In the genomic region with DNA sequence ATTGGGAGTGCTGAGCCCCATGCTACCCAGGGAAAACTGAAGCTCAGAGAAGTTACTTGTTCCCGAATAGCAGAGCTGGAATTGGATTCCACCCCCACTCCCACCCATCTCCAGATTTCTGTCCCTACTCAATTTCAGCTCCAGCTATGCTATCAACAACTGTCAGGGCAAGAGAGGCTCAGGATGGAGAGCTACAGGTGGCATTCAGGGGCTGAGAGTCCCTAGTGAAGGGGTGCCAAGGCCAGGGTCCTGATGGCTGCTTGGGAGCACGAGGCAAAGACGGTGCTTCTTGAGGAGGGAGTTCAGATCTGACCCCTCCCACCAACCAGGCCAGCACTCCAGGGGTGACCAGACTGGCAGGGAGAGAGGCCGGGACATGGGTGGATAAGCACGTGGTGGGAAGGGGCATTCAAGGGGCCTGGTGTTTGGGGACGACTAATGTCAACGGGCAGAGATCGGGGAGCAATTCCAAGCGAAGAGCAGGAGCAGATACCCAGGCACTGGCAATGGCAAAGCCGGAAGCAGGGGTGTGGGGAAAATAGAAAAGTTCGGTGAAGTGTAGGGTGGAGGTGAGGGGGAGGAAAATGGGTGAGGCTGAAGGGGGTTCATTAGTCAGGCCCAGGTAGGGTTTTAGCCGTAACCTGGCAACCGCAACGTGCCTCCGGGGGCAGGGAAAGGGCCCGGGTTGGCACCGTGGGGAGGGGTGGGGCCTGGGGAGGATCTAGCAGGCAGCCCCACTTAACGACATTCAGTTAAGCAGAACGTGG, we compare ENCODE assay signal across 1 cellular context.
TF ChIP-seq lines count a peak whose summit lies in the region.

No MANE protein-coding gene starts in this region.

TF ChIP-seq in K562, 482 proteins besides CTCF, POLR2A, EP300 and RAD21:
- TF ChIP-seq ZNF668 (CRISPR knock-in tag; IDR thresholded peaks at IDR 0.05), result no peak
- TF ChIP-seq, protein P1, sequence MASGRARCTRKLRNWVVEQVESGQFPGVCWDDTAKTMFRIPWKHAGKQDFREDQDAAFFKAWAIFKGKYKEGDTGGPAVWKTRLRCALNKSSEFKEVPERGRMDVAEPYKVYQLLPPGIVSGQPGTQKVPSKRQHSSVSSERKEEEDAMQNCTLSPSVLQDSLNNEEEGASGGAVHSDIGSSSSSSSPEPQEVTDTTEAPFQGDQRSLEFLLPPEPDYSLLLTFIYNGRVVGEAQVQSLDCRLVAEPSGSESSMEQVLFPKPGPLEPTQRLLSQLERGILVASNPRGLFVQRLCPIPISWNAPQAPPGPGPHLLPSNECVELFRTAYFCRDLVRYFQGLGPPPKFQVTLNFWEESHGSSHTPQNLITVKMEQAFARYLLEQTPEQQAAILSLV (tag; IDR thresholded peaks at IDR 0.05), result no peak
- 0 out of 2 replicates have a peak, but pooled peaks have one; percentile 57 for TF ChIP-seq NFRKB (IDR thresholded peaks at IDR 0.05; ENCODE audit: low read depth)
- TF ChIP-seq, protein P2, sequence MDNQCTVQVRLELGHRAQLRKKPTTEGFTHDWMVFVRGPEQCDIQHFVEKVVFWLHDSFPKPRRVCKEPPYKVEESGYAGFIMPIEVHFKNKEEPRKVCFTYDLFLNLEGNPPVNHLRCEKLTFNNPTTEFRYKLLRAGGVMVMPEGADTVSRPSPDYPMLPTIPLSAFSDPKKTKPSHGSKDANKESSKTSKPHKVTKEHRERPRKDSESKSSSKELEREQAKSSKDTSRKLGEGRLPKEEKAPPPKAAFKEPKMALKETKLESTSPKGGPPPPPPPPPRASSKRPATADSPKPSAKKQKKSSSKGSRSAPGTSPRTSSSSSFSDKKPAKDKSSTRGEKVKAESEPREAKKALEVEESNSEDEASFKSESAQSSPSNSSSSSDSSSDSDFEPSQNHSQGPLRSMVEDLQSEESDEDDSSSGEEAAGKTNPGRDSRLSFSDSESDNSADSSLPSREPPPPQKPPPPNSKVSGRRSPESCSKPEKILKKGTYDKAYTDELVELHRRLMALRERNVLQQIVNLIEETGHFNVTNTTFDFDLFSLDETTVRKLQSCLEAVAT (IDR thresholded peaks at IDR 0.05), result peak in 1 of 2 experiments; percentile 53; a peak in 1 of 4 replicates
- TF ChIP-seq, protein P3, sequence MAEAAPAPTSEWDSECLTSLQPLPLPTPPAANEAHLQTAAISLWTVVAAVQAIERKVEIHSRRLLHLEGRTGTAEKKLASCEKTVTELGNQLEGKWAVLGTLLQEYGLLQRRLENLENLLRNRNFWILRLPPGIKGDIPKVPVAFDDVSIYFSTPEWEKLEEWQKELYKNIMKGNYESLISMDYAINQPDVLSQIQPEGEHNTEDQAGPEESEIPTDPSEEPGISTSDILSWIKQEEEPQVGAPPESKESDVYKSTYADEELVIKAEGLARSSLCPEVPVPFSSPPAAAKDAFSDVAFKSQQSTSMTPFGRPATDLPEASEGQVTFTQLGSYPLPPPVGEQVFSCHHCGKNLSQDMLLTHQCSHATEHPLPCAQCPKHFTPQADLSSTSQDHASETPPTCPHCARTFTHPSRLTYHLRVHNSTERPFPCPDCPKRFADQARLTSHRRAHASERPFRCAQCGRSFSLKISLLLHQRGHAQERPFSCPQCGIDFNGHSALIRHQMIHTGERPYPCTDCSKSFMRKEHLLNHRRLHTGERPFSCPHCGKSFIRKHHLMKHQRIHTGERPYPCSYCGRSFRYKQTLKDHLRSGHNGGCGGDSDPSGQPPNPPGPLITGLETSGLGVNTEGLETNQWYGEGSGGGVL (CRISPR knock-in tag; IDR thresholded peaks at IDR 0.05), result no peak
